Comparison of ENCODE assay signal across 1 cellular context in genomic region chr16:3057181-3058166, GRCh38.
TF ChIP-seq lines count a peak whose summit lies in the region.

No MANE protein-coding gene starts in this region.

TF ChIP-seq in H1, 55 proteins besides CTCF, POLR2A, EP300 and RAD21:
- TF ChIP-seq CHD2 (IDR thresholded peaks at IDR 0.05; ENCODE audit: low read length) (no peak), ASH2L (IDR thresholded peaks at IDR 0.05; ENCODE audit: low read length) (no peak), SIX5 (IDR thresholded peaks at IDR 0.05; ENCODE audit: low read depth, low read length) (no peak), KDM1A (IDR thresholded peaks at IDR 0.05; ENCODE audit: borderline replicate concordance, low read length) (no peak), KDM4A (IDR thresholded peaks at IDR 0.05; ENCODE audit: low read depth, low read length, severe bottlenecking) (no peak), POLR2AphosphoS5 (IDR thresholded peaks at IDR 0.05; ENCODE audit: low read depth, low read length) (no peak), SIN3A (conservative IDR thresholded peaks at IDR 0.05 in 1 of 2, IDR thresholded peaks at IDR 0.05 in 1 of 2; ENCODE audit: low read depth in 1 of 2, low read length in 2 of 2) (no peak), RBBP5 (IDR thresholded peaks at IDR 0.05; ENCODE audit: borderline replicate concordance, low read depth, low read length) (no peak), EGR1 (IDR thresholded peaks at IDR 0.05; ENCODE audit: borderline replicate concordance, low read depth, low read length) (no peak), ATF3 (IDR thresholded peaks at IDR 0.05; ENCODE audit: insufficient read depth, low read depth, low read length) (no peak), TBP (IDR thresholded peaks at IDR 0.05; ENCODE audit: low read depth, low read length) (no peak), CBX5 (IDR thresholded peaks at IDR 0.05; ENCODE audit: low read depth, low read length) (no peak), NRF1 (IDR thresholded peaks at IDR 0.05; ENCODE audit: low read depth, low read length) (no peak), POU5F1 (IDR thresholded peaks at IDR 0.05; ENCODE audit: low read depth, low read length) (no peak), SP4 (IDR thresholded peaks at IDR 0.05; ENCODE audit: low read length) (no peak), PHF8 (conservative IDR thresholded peaks at IDR 0.05; ENCODE audit: low read depth, low read length) (no peak), SRF (IDR thresholded peaks at IDR 0.05; ENCODE audit: low read depth, low read length) (no peak)
TF ChIP-seq in H1: peak in this region for 0.
